8 cellular contexts compared by ENCODE assay signal in the genomic region with DNA sequence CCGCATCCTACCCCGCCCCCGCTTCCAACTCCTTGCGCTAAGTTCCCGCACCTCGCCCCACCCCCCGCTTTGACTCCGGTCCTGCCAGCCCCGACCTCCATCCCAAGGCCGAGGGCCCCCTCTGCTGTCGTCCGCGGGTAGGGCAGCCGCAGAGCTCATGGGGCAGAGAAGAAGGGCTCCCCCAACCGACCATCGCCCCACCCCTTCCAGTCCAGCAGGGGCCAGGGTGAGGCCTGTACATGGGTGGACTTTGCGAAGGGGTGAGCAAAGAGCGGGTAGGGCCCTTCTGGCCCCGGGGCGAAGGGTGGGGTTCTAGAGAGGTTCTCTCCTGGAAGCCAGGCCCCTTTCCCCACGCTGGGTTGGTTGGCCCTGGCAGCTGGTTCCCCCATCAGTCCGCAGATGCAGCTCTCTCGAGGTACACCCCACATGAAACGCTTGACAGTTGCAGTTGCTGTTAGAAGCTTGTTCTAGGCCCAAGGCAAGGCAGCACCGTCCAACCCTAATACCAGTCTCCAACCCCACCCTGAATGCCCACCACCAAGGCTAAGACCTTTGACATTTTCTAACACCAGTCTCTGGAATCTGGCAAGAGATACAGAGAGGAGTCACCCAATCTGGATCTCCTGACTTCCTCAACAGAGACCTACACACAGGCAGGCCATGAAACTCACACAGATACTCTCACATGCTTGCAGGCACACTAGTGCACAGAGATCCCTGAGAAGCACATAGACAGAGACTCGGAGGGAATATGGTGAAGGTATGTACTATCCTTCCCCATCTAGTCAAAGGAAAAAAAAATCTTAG. TPM values are rescaled to one million over a fixed set of nuclear protein-coding genes. Genes with fewer than 3 reads are reported as not detected.
DNase-seq lines count a peak whose midpoint lies in the region; ATAC-seq, FAIRE-seq and TF ChIP-seq lines count a peak whose summit lies in the region.

No MANE protein-coding gene starts in this region.

- TF ChIP-seq POLR2A in GM12891 (IDR thresholded peaks at IDR 0.05; ENCODE audit: low read depth, low read length): no peak

- FAIRE-seq in GM12891 (lab: Jason Lieb, UNC): no peak

- peak; percentile 36 for ATAC-seq in HG03159 (IDR thresholded peaks at IDR 0.05; ENCODE audit: unreplicated experiment)
- no peak for ATAC-seq in HG02884 (IDR thresholded peaks at IDR 0.05; ENCODE audit: unreplicated experiment)

- DNase-seq in GM12891 (ENCODE audit: insufficient read length, low spot score): peak; percentile 99
- DNase-seq in NCI-H345 (lab: John Stamatoyannopoulos, UW): peak; percentile 89
- DNase-seq in activated CD4-positive, alpha-beta T cell treated with anti-CD3 and anti-CD28 coated beads for 24 hours (ENCODE audit: low read depth in 2 of 2): peak; percentile 96 to 99
- DNase-seq in cerebellum (ENCODE audit: low spot score): peak; percentile 95
- peak; percentile 86 for DNase-seq in kidney tubule cell (ENCODE audit: low spot score)
- DNase-seq in stimulated activated CD4-positive, alpha-beta T cell treated with anti-CD3 and anti-CD28 coated beads, Interleukin-15, amount 100 ng/mL, for 24 hours: peak; percentile 99

TF ChIP-seq in GM12891, 5 proteins besides CTCF, POLR2A, EP300 and RAD21:
- TF ChIP-seq POU2F2 (IDR thresholded peaks at IDR 0.05; ENCODE audit: low read depth, low read length): no peak
- TF ChIP-seq SPI1 (IDR thresholded peaks at IDR 0.05; ENCODE audit: low read depth, low read length): no peak
- no peak for TF ChIP-seq PAX5 (IDR thresholded peaks at IDR 0.05; ENCODE audit: insufficient read depth, low read length, severe bottlenecking)
- TF ChIP-seq POLR2AphosphoS5 (IDR thresholded peaks at IDR 0.05; ENCODE audit: low read depth, low read length): no peak
- TF ChIP-seq TAF1 (IDR thresholded peaks at IDR 0.05; ENCODE audit: low read depth, low read length): no peak

RNA-seq across cellular contexts. Expression of gene ADGRB2, which starts 25.3 kb away (rescaled TPM):
- 1.6 TPM for polyA plus RNA-seq in GM12891 (2012; ENCODE audit: low read depth, missing spikeins)
- total RNA-seq in cerebellum: 34.0 TPM

RNA-seq across cellular contexts. Expression of gene SPOCD1, which starts 26.4 kb away (rescaled TPM):
- 0.13 TPM for polyA plus RNA-seq in GM12891 (2012; ENCODE audit: low read depth, missing spikeins)
- total RNA-seq in cerebellum: not detected
